Comparison of ENCODE assay signal across 27 cellular contexts in genomic region chrX:1743105-1743504, GRCh38.
"Had no signal": no experiment of that assay in that cellular context is flagged by ENCODE, and none has a peak within 500 bp of the region (broad histone marks: within the 10 kb centered on the region; RNA-seq: fewer than 3 reads in every experiment).

No MANE protein-coding gene starts in this region.

- H3K27ac ChIP-seq: ascending aorta, cardiac muscle cell, Peyer's patch, SJCRH30 had no signal

- H3K36me3 ChIP-seq: ascending aorta, cardiac muscle cell, Peyer's patch, SJCRH30 had no signal

- DNase-seq: activated CD4-positive, alpha-beta T cell treated with anti-CD3 and anti-CD28 coated beads, Interleukin-2, amount 10 ng/mL, durations not matched to agents 24 days and 14 days; activated CD4-positive, alpha-beta T cell treated with anti-CD3 and anti-CD28 coated beads, Interleukin-2, amount 50 U/mL, for 4 hours; activated CD8-positive, alpha-beta T cell treated with anti-CD3 and anti-CD28 coated beads for 36 hours; activated gamma-delta T cell; activated naive CD4-positive, alpha-beta T cell treated with Interleukin-2 at 50 U/mL for 16 hours; activated naive CD8-positive, alpha-beta T cell treated with anti-CD3 and anti-CD28 coated beads, Interleukin-2, amount 10 ng/mL, durations not matched to agents 7 days and 5 days; activated T-cell treated with anti-CD3 and anti-CD28 coated beads, Interleukin-2, amount 50 U/mL, for 24 hours; amygdala; Kasumi-1; KBM-7; NCI-H1105; NCI-H1436; NCI-H1694; NCI-H1930; NCI-H2081 treated with DMSO at 0.1 percent for 48 hours; NCI-H345; NCI-H526; NCI-H748 treated with DMSO at 0.1 percent for 48 hours; NK-92 treated with Interleukin-12 subunit alpha and Interleukin-12 subunit beta, amount 100 ng/mL, for 24 hours; PC-3; Peyer's patch; SHP77; SJCRH30; SK-N-SH had no signal

- FAIRE-seq: TTC549 had no signal

- H3K4me2 ChIP-seq: SK-N-SH had no signal

- H3K9me3 ChIP-seq: ascending aorta, Peyer's patch, SK-N-SH had no signal

- H3K27me3 ChIP-seq: ascending aorta, cardiac muscle cell, Peyer's patch, SJCRH30 had no signal

- H3K9ac ChIP-seq: SK-N-SH had no signal

- H3K4me3 ChIP-seq: ascending aorta, cardiac muscle cell, Peyer's patch, SJCRH30 had no signal

- H3K4me1 ChIP-seq: ascending aorta, Peyer's patch, SJCRH30 had no signal
